Comparison of ENCODE assay signal across 1 cellular context in genomic region chr11:68373810-68374501, GRCh38.
TF ChIP-seq lines count a peak whose summit lies in the region.

No MANE protein-coding gene starts in this region.

TF ChIP-seq in HepG2, 621 proteins besides CTCF, POLR2A, EP300 and RAD21 (continued from another document):
- TF ChIP-seq ZFP36L1 (CRISPR knock-in tag; IDR thresholded peaks at IDR 0.05): no peak
- no peak for TF ChIP-seq ZNF790 (CRISPR knock-in tag; IDR thresholded peaks at IDR 0.05; ENCODE audit: borderline replicate concordance)
- TF ChIP-seq, protein P1, sequence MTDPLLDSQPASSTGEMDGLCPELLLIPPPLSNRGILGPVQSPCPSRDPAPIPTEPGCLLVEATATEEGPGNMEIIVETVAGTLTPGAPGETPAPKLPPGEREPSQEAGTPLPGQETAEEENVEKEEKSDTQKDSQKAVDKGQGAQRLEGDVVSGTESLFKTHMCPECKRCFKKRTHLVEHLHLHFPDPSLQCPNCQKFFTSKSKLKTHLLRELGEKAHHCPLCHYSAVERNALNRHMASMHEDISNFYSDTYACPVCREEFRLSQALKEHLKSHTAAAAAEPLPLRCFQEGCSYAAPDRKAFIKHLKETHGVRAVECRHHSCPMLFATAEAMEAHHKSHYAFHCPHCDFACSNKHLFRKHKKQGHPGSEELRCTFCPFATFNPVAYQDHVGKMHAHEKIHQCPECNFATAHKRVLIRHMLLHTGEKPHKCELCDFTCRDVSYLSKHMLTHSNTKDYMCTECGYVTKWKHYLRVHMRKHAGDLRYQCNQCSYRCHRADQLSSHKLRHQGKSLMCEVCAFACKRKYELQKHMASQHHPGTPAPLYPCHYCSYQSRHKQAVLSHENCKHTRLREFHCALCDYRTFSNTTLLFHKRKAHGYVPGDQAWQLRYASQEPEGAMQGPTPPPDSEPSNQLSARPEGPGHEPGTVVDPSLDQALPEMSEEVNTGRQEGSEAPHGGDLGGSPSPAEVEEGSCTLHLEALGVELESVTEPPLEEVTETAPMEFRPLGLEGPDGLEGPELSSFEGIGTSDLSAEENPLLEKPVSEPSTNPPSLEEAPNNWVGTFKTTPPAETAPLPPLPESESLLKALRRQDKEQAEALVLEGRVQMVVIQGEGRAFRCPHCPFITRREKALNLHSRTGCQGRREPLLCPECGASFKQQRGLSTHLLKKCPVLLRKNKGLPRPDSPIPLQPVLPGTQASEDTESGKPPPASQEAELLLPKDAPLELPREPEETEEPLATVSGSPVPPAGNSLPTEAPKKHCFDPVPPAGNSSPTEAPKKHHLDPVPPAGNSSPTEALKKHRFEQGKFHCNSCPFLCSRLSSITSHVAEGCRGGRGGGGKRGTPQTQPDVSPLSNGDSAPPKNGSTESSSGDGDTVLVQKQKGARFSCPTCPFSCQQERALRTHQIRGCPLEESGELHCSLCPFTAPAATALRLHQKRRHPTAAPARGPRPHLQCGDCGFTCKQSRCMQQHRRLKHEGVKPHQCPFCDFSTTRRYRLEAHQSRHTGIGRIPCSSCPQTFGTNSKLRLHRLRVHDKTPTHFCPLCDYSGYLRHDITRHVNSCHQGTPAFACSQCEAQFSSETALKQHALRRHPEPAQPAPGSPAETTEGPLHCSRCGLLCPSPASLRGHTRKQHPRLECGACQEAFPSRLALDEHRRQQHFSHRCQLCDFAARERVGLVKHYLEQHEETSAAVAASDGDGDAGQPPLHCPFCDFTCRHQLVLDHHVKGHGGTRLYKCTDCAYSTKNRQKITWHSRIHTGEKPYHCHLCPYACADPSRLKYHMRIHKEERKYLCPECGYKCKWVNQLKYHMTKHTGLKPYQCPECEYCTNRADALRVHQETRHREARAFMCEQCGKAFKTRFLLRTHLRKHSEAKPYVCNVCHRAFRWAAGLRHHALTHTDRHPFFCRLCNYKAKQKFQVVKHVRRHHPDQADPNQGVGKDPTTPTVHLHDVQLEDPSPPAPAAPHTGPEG (CRISPR knock-in tag; IDR thresholded peaks at IDR 0.05): peak; percentile 29; the same call in 1 of the 2 replicates
- TF ChIP-seq, protein P2, sequence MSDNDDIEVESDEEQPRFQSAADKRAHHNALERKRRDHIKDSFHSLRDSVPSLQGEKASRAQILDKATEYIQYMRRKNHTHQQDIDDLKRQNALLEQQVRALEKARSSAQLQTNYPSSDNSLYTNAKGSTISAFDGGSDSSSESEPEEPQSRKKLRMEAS (IDR thresholded peaks at IDR 0.05): 0 out of 2 replicates have a peak, but pooled peaks have one; percentile 10
- TF ChIP-seq SKI (IDR thresholded peaks at IDR 0.05; ENCODE audit: partially characterized antibody): peak; percentile 84
- peak; percentile 99 for TF ChIP-seq RXRB (CRISPR knock-in tag; IDR thresholded peaks at IDR 0.05; ENCODE audit: borderline replicate concordance)
- TF ChIP-seq MED1 (CRISPR knock-in tag; IDR thresholded peaks at IDR 0.05): peak; percentile 67; the same call in 1 of the 2 replicates
- 0 out of 2 replicates have a peak, but pooled peaks have one; percentile 57 for TF ChIP-seq TBX2 (CRISPR knock-in tag; IDR thresholded peaks at IDR 0.05; ENCODE audit: borderline replicate concordance)
- TF ChIP-seq ZNF781 (CRISPR knock-in tag; IDR thresholded peaks at IDR 0.05; ENCODE audit: borderline replicate concordance, not compliant biosample characterization): no peak
- TF ChIP-seq ZNF263 (CRISPR knock-in tag; IDR thresholded peaks at IDR 0.05): peak; percentile 71
- peak; percentile 99 for TF ChIP-seq PPARG (CRISPR knock-in tag; conservative IDR thresholded peaks at IDR 0.05)
- 0 out of 2 replicates have a peak, but pooled peaks have one; percentile 18 for TF ChIP-seq MEIS1 (CRISPR knock-in tag; IDR thresholded peaks at IDR 0.05; ENCODE audit: borderline replicate concordance)
- TF ChIP-seq ZFX (CRISPR knock-in tag; IDR thresholded peaks at IDR 0.05; ENCODE audit: low read depth): peak; percentile 38; the same call in 1 of the 2 replicates
- TF ChIP-seq BCL6 (CRISPR knock-in tag; IDR thresholded peaks at IDR 0.05): peak; percentile 82
- peak; percentile 22; the same call in 1 of the 2 replicates for TF ChIP-seq HOXA3 (CRISPR knock-in tag; IDR thresholded peaks at IDR 0.05)
- TF ChIP-seq RXRA (CRISPR knock-in tag; IDR thresholded peaks at IDR 0.05): peak; percentile 94
- 0 out of 2 replicates have a peak, but pooled peaks have one; percentile 29 for TF ChIP-seq HMG20B (CRISPR knock-in tag; conservative IDR thresholded peaks at IDR 0.05)
- peak; percentile 61 for TF ChIP-seq RBM39 (IDR thresholded peaks at IDR 0.05; ENCODE audit: low read depth, low read length, poor library complexity, severe bottlenecking)
- TF ChIP-seq ZBTB7B (CRISPR knock-in tag; IDR thresholded peaks at IDR 0.05): peak; percentile 87
- peak; percentile 30; the same call in 1 of the 2 replicates for TF ChIP-seq KDM2A (CRISPR knock-in tag; IDR thresholded peaks at IDR 0.05; ENCODE audit: borderline replicate concordance, low read depth)
- no peak for TF ChIP-seq DNMT1 (CRISPR knock-in tag; IDR thresholded peaks at IDR 0.05)
- TF ChIP-seq ZSCAN22 (CRISPR knock-in tag; IDR thresholded peaks at IDR 0.05): no peak
- no peak for TF ChIP-seq GPN1 (CRISPR knock-in tag; IDR thresholded peaks at IDR 0.05; ENCODE audit: borderline replicate concordance)
- TF ChIP-seq ZEB1 (IDR thresholded peaks at IDR 0.05; ENCODE audit: insufficient replicate concordance, low read depth): no peak
- TF ChIP-seq FOXA3 (CRISPR knock-in tag; IDR thresholded peaks at IDR 0.05): peak; percentile 58
- TF ChIP-seq, protein P3, sequence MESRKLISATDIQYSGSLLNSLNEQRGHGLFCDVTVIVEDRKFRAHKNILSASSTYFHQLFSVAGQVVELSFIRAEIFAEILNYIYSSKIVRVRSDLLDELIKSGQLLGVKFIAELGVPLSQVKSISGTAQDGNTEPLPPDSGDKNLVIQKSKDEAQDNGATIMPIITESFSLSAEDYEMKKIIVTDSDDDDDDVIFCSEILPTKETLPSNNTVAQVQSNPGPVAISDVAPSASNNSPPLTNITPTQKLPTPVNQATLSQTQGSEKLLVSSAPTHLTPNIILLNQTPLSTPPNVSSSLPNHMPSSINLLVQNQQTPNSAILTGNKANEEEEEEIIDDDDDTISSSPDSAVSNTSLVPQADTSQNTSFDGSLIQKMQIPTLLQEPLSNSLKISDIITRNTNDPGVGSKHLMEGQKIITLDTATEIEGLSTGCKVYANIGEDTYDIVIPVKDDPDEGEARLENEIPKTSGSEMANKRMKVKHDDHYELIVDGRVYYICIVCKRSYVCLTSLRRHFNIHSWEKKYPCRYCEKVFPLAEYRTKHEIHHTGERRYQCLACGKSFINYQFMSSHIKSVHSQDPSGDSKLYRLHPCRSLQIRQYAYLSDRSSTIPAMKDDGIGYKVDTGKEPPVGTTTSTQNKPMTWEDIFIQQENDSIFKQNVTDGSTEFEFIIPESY (CRISPR knock-in tag; IDR thresholded peaks at IDR 0.05): peak; percentile 28; the same call in 1 of the 2 replicates
